ENCODE assay signal across 20 cellular contexts in the genomic region with DNA sequence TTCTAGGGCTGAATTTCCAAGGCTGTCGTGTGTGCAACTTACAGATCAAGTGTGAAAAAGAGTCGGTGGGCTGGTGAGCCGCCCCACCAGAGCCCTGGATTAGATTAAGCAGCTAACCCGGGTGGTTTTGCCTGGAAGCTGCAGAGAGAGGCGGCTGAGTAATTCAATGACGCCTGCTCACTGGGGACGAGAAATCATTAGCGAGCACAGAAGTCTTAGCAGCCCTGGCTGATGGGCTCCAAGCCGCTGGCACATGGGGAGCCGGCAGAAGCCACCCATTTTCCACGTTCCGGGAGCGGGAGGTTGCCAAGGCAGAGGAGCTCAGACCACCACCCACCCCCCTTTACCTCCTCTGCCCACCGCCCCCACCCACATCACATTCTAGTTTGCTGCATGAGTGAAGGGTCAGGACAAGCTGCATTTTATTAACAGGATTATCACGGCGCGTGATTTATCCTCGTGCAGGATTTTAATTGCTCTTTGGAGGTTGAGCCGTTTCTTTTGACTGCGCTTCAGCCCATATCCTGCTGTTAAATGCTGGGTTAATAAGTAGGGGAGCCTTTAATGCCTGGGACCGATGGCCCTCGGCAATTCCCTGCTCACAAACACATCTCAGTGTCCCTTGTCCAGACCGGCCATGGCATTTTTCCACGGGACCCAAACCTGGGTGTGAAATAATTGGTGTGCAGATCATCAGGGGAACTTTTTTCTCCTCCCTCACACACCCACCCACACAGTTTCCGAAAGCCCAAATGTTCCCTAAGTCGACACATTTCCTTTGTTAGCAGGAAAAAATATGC. TPM values are rescaled to one million over a fixed set of nuclear protein-coding genes. Genes with fewer than 3 reads are reported as not detected.
DNase-seq lines count a peak whose midpoint lies in the region; ATAC-seq, FAIRE-seq and TF ChIP-seq lines count a peak whose summit lies in the region.
"Had no signal": no experiment of that assay in that cellular context is flagged by ENCODE, and none has a peak within 500 bp of the region (broad histone marks: within the 10 kb centered on the region; RNA-seq: fewer than 3 reads in every experiment).

No MANE protein-coding gene starts in this region.

- H3K4me3 ChIP-seq in astrocyte (ENCODE audit: insufficient read depth, low read depth, low read length), result no peak overlapping the region
- H3K4me3 ChIP-seq: heart right ventricle, left ventricle myocardium inferior, thoracic aorta had no signal

- no peak overlapping the region for H3K9ac ChIP-seq in astrocyte (ENCODE audit: low read length)
- H3K9ac ChIP-seq: SK-N-SH had no signal

- H3K4me2 ChIP-seq in astrocyte (ENCODE audit: low read length), result peak overlapping the region; percentile 19
- H3K4me2 ChIP-seq: SK-N-SH had no signal

- TF ChIP-seq CTCF in D721Med (IDR thresholded peaks at IDR 0.05; ENCODE audit: insufficient read depth, missing control alignments) (no peak), astrocyte (IDR thresholded peaks at IDR 0.05; ENCODE audit: insufficient read depth, low read depth, low read length) (no peak)

- peaks cover 50% of the 10 kb centered on the region for H4K20me1 ChIP-seq in astrocyte (ENCODE audit: insufficient read depth, low read length)

- H3K9me3 Mint-ChIP-seq in astrocyte (ENCODE audit: unreplicated experiment), result no peaks in the 10 kb centered on the region
- H3K9me3 Mint-ChIP-seq in memory B cell, result no peaks in the 10 kb centered on the region

- H3K36me3 ChIP-seq in astrocyte (ENCODE audit: insufficient read depth, low read length), result no peaks in the 10 kb centered on the region

- H3K4me1 ChIP-seq in astrocyte (ENCODE audit: insufficient read depth, low read length), result peaks cover 5% of the 10 kb centered on the region

- H2AFZ ChIP-seq in astrocyte (ENCODE audit: low read depth, low read length), result no peak overlapping the region

- H3K27me3 Mint-ChIP-seq in astrocyte (ENCODE audit: low read depth, unreplicated experiment) (peaks cover 2% of the 10 kb centered on the region), memory B cell (no peaks in the 10 kb centered on the region)

- FAIRE-seq in D721Med (lab: Jason Lieb, UNC) (no peak), astrocyte (lab: Jason Lieb, UNC) (peak; percentile 55)

- ATAC-seq in memory B cell (ENCODE audit: low read depth) (no peak), GM18858 (IDR thresholded peaks at IDR 0.05; ENCODE audit: unreplicated experiment) (no peak), HG03108 (IDR thresholded peaks at IDR 0.05; ENCODE audit: unreplicated experiment) (no peak)
- ATAC-seq: heart right ventricle had no signal

- H3K4me1 Mint-ChIP-seq in astrocyte (ENCODE audit: low read depth, unreplicated experiment), result no peaks in the 10 kb centered on the region
- H3K4me1 Mint-ChIP-seq in memory B cell, result peaks cover 8% of the 10 kb centered on the region

- no peak overlapping the region for H3K27ac ChIP-seq in astrocyte (ENCODE audit: low read depth, low read length)
- H3K27ac ChIP-seq: heart right ventricle, HL-60, left ventricle myocardium inferior, thoracic aorta had no signal

- H3K36me3 Mint-ChIP-seq in astrocyte (ENCODE audit: low read depth, unreplicated experiment) (peaks cover 4% of the 10 kb centered on the region), memory B cell (peaks cover 2% of the 10 kb centered on the region)

- H3K79me2 ChIP-seq in astrocyte (ENCODE audit: insufficient read depth, low read length), result peaks cover 24% of the 10 kb centered on the region

- H3K27me3 ChIP-seq in astrocyte (ENCODE audit: insufficient read depth, low read length), result no peaks in the 10 kb centered on the region

- H3K4me3 Mint-ChIP-seq in astrocyte (ENCODE audit: unreplicated experiment) (no peak overlapping the region), memory B cell (no peak overlapping the region)

- H3K9me3 ChIP-seq in astrocyte (ENCODE audit: insufficient read depth, low read depth, low read length), result no peaks in the 10 kb centered on the region
- H3K9me3 ChIP-seq: heart right ventricle, left ventricle myocardium inferior, SK-N-SH, thoracic aorta had no signal

- H3K27ac Mint-ChIP-seq in astrocyte (ENCODE audit: unreplicated experiment) (no peak overlapping the region), memory B cell (peak overlapping the region; percentile 55)

- DNase-seq in AG20443 (ENCODE audit: low spot score) (peak; percentile 23), D721Med (ENCODE audit: insufficient read length, low spot score) (peak; percentile 34), astrocyte (ENCODE audit: low read depth) (no peak), memory B cell (ENCODE audit: low spot score in 2 of 2) (no peak), DMS79 (lab: John Stamatoyannopoulos, UW) (no peak), NCI-H146 (lab: John Stamatoyannopoulos, UW) (no peak)
- DNase-seq: activated CD4-positive, alpha-beta T cell treated with anti-CD3 and anti-CD28 coated beads, Interleukin-2, amount 50 U/mL, for 48 hours; activated naive CD4-positive, alpha-beta T cell; dermis blood vessel endothelial cell; heart right ventricle; IMR-90; left ventricle myocardium inferior; NCI-H1436; SK-N-SH; stimulated activated CD4-positive, alpha-beta T cell treated with anti-CD3 and anti-CD28 coated beads, Interleukin-2, amount 100 ng/mL, for 48 hours; stimulated activated naive CD4-positive, alpha-beta T cell had no signal

RNA-seq across cellular contexts. Expression of gene BCOR, which starts 19.1 kb away (rescaled TPM):
- total RNA-seq in astrocyte, result 9.0 TPM in 2 replicates

Comparison
In these comparisons a context has a peak if more than half of its experiments do, and no peak if none do; other contexts are left out.
1. DNase-seq: peak in AG20443 (single experiment) and D721Med (single experiment); none in astrocyte (single experiment), memory B cell (0 of 2), DMS79 (single experiment) and NCI-H146 (single experiment).